In the genomic region with DNA sequence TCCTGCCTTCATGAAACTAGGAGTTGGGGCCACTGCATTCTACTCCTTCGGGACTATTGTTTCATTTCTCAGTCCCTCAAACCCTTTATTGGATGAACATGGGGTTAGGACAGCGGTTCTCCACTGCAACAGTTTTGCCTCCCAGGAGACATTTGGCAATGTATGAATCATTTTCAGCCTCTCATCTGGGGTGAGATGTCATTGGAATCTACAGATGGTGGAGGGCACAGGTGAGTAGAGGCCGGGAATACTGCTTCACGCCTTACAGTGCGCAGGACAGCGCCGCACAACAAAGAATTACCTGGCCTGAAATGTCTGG, we compare ENCODE assay signal across 8 cellular contexts. TPM values are rescaled to one million over a fixed set of nuclear protein-coding genes. Genes with fewer than 3 reads are reported as not detected.
A peak's percentile ranks its signal among the peaks of the same experiment; 100 is the strongest.
DNase-seq lines count a peak whose midpoint lies in the region; ATAC-seq lines count a peak whose summit lies in the region.

No MANE protein-coding gene starts in this region.

- peak overlapping the region; percentile 96 for H3K4me3 Mint-ChIP-seq in activated T-helper 17 cell treated with anti-CD3 and anti-CD28 coated beads, Interleukin-2, amount 50 U/mL, for 72 hours
- peak overlapping the region; percentile 93 for H3K4me3 Mint-ChIP-seq in stimulated activated effector memory CD8-positive, alpha-beta T cell treated with anti-CD3 and anti-CD28 coated beads, Interleukin-12 subunit alpha, Interleukin-12 subunit beta, amount 100 ng/mL, for 72 hours

- ATAC-seq in activated T-helper 17 cell treated with anti-CD3 and anti-CD28 coated beads, Interleukin-2, amount 50 U/mL, for 72 hours (replicated peaks): no peak
- ATAC-seq in stimulated activated effector memory CD8-positive, alpha-beta T cell treated with anti-CD3 and anti-CD28 coated beads, Interleukin-12 subunit alpha, Interleukin-12 subunit beta, amount 100 ng/mL, for 72 hours: no peak

- H3K4me1 ChIP-seq in HUES48 (ENCODE audit: control insufficient read depth, insufficient read depth, low read length): peaks cover 19% of the 10 kb centered on the region
- peaks cover 1% of the 10 kb centered on the region; the same call in 1 of the 2 replicates for H3K4me1 ChIP-seq in iPS DF 6.9 (ENCODE audit: control insufficient read depth, insufficient read depth, low read length)

- H3K4me1 Mint-ChIP-seq in activated T-helper 17 cell treated with anti-CD3 and anti-CD28 coated beads, Interleukin-2, amount 50 U/mL, for 72 hours: peaks cover 25% of the 10 kb centered on the region
- H3K4me1 Mint-ChIP-seq in stimulated activated effector memory CD8-positive, alpha-beta T cell treated with anti-CD3 and anti-CD28 coated beads, Interleukin-12 subunit alpha, Interleukin-12 subunit beta, amount 100 ng/mL, for 72 hours: peaks cover 36% of the 10 kb centered on the region

- DNase-seq in iPS DF 6.9 (ENCODE audit: low read depth, low spot score) (no peak), islet precursor cell (no peak)
- no peak for DNase-seq in stimulated activated effector memory CD8-positive, alpha-beta T cell treated with anti-CD3 and anti-CD28 coated beads, Interleukin-12 subunit alpha, Interleukin-12 subunit beta, amount 100 ng/mL, for 72 hours (ENCODE audit: low spot score in 2 of 2)
- no peak for DNase-seq in stimulated activated CD8-positive, alpha-beta memory T cell treated with anti-CD3 and anti-CD28 coated beads, Interleukin-4, amount 100 ng/mL, for 48 hours
- no peak for DNase-seq in NK-92 treated with Interleukin-12 subunit alpha and Interleukin-12 subunit beta, amount 100 ng/mL, for 24 hours (lab: John Stamatoyannopoulos, UW)
- no peak for DNase-seq in activated CD4-positive, alpha-beta T cell treated with anti-CD3 and anti-CD28 coated beads, Interleukin-2, amount 50 U/mL, for 4 hours

- peak overlapping the region; percentile 80 for H3K27ac Mint-ChIP-seq in activated T-helper 17 cell treated with anti-CD3 and anti-CD28 coated beads, Interleukin-2, amount 50 U/mL, for 72 hours
- peak overlapping the region; percentile 89 for H3K27ac Mint-ChIP-seq in stimulated activated effector memory CD8-positive, alpha-beta T cell treated with anti-CD3 and anti-CD28 coated beads, Interleukin-12 subunit alpha, Interleukin-12 subunit beta, amount 100 ng/mL, for 72 hours

- H3K9me3 ChIP-seq in HUES48 (ENCODE audit: control insufficient read depth, insufficient read depth, low read length): no peaks in the 10 kb centered on the region
- H3K9me3 ChIP-seq in iPS DF 6.9 (ENCODE audit: control insufficient read depth, insufficient read depth, low read length): no peaks in the 10 kb centered on the region

- H3K27me3 ChIP-seq in HUES48 (ENCODE audit: control insufficient read depth, insufficient read depth, low read length) (no peaks in the 10 kb centered on the region), iPS DF 6.9 (ENCODE audit: control insufficient read depth, insufficient read depth, low read length) (no peaks in the 10 kb centered on the region)

- no peaks in the 10 kb centered on the region for H3K9me3 Mint-ChIP-seq in activated T-helper 17 cell treated with anti-CD3 and anti-CD28 coated beads, Interleukin-2, amount 50 U/mL, for 72 hours
- H3K9me3 Mint-ChIP-seq in stimulated activated effector memory CD8-positive, alpha-beta T cell treated with anti-CD3 and anti-CD28 coated beads, Interleukin-12 subunit alpha, Interleukin-12 subunit beta, amount 100 ng/mL, for 72 hours: no peaks in the 10 kb centered on the region

- H3K4me3 ChIP-seq in HUES48 (ENCODE audit: low read depth, low read length) (peak overlapping the region; percentile 75), iPS DF 6.9 (ENCODE audit: low read length) (peak overlapping the region; percentile 14; the same call in 1 of the 2 replicates)

- WGBS in iPS DF 6.9 (ENCODE audit: insufficient coverage, insufficient read length): no CpG with 5 or more reads among the region's 7 CpGs

- H3K9ac ChIP-seq in HUES48 (ENCODE audit: low read depth, low read length): peak overlapping the region; percentile 78

- H3K27ac ChIP-seq in HUES48 (ENCODE audit: low read depth, low read length): peak overlapping the region; percentile 81
- no peak overlapping the region for H3K27ac ChIP-seq in iPS DF 6.9 (ENCODE audit: low read length)

- H3K27me3 Mint-ChIP-seq in activated T-helper 17 cell treated with anti-CD3 and anti-CD28 coated beads, Interleukin-2, amount 50 U/mL, for 72 hours: no peaks in the 10 kb centered on the region

- H3K36me3 Mint-ChIP-seq in activated T-helper 17 cell treated with anti-CD3 and anti-CD28 coated beads, Interleukin-2, amount 50 U/mL, for 72 hours (ENCODE audit: low read depth): peaks cover 8% of the 10 kb centered on the region
- peaks cover 21% of the 10 kb centered on the region for H3K36me3 Mint-ChIP-seq in stimulated activated effector memory CD8-positive, alpha-beta T cell treated with anti-CD3 and anti-CD28 coated beads, Interleukin-12 subunit alpha, Interleukin-12 subunit beta, amount 100 ng/mL, for 72 hours

- H3K36me3 ChIP-seq in HUES48 (ENCODE audit: control insufficient read depth, insufficient read depth, low read length) (no peaks in the 10 kb centered on the region; the same call in 1 of the 2 replicates), iPS DF 6.9 (ENCODE audit: control insufficient read depth, insufficient read depth, low read length) (no peaks in the 10 kb centered on the region)

RNA-seq across cellular contexts. Expression of gene GNPNAT1, which starts 0.6 kb away (rescaled TPM):
- 10 to 100 TPM; 18.7 to 38.7 TPM for total RNA-seq in activated T-helper 17 cell treated with anti-CD3 and anti-CD28 coated beads, Interleukin-2, amount 50 U/mL, for 72 hours
